ENCODE assay signal across 1 cellular context in the genomic region with DNA sequence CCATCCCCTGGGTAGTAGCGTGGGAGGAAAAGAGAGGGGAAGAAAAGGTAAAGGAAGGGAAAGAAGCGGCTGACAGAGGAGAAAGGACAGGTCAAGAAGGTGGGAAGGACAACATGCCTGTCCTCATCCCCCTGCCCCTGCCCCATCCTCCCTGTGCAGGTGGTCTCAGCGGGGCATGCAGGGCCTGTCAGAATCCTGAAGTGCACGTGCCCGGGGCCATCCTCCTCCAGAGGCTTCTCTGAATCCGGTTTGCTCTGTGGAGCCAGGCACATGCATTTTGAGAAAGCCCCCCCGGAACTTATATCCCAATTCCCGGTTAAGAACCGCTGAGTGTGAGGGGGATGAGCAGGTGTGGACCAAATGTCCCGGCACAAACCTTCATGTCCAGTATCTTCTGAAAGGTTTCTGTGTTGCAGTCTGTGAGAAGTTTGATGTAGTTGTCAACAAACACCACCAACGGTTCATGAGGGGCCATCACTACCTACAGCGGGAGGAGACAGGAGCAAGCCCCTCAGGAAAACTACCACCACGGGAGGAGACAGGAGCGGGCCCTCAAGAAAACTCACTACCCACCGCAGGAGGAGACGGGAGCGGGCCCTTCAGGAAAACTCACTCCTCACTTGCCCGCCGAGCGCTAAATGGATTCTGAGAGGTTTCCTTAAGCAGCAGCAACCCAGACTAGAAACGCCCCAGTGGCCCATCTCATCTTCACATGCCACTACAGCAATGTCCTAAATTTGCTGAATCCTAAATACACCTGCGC.
TF ChIP-seq lines count a peak whose summit lies in the region.

No MANE protein-coding gene starts in this region.

TF ChIP-seq in GM23338, 12 proteins besides CTCF, POLR2A, EP300 and RAD21 (continued from another document):
- TF ChIP-seq, protein P1, sequence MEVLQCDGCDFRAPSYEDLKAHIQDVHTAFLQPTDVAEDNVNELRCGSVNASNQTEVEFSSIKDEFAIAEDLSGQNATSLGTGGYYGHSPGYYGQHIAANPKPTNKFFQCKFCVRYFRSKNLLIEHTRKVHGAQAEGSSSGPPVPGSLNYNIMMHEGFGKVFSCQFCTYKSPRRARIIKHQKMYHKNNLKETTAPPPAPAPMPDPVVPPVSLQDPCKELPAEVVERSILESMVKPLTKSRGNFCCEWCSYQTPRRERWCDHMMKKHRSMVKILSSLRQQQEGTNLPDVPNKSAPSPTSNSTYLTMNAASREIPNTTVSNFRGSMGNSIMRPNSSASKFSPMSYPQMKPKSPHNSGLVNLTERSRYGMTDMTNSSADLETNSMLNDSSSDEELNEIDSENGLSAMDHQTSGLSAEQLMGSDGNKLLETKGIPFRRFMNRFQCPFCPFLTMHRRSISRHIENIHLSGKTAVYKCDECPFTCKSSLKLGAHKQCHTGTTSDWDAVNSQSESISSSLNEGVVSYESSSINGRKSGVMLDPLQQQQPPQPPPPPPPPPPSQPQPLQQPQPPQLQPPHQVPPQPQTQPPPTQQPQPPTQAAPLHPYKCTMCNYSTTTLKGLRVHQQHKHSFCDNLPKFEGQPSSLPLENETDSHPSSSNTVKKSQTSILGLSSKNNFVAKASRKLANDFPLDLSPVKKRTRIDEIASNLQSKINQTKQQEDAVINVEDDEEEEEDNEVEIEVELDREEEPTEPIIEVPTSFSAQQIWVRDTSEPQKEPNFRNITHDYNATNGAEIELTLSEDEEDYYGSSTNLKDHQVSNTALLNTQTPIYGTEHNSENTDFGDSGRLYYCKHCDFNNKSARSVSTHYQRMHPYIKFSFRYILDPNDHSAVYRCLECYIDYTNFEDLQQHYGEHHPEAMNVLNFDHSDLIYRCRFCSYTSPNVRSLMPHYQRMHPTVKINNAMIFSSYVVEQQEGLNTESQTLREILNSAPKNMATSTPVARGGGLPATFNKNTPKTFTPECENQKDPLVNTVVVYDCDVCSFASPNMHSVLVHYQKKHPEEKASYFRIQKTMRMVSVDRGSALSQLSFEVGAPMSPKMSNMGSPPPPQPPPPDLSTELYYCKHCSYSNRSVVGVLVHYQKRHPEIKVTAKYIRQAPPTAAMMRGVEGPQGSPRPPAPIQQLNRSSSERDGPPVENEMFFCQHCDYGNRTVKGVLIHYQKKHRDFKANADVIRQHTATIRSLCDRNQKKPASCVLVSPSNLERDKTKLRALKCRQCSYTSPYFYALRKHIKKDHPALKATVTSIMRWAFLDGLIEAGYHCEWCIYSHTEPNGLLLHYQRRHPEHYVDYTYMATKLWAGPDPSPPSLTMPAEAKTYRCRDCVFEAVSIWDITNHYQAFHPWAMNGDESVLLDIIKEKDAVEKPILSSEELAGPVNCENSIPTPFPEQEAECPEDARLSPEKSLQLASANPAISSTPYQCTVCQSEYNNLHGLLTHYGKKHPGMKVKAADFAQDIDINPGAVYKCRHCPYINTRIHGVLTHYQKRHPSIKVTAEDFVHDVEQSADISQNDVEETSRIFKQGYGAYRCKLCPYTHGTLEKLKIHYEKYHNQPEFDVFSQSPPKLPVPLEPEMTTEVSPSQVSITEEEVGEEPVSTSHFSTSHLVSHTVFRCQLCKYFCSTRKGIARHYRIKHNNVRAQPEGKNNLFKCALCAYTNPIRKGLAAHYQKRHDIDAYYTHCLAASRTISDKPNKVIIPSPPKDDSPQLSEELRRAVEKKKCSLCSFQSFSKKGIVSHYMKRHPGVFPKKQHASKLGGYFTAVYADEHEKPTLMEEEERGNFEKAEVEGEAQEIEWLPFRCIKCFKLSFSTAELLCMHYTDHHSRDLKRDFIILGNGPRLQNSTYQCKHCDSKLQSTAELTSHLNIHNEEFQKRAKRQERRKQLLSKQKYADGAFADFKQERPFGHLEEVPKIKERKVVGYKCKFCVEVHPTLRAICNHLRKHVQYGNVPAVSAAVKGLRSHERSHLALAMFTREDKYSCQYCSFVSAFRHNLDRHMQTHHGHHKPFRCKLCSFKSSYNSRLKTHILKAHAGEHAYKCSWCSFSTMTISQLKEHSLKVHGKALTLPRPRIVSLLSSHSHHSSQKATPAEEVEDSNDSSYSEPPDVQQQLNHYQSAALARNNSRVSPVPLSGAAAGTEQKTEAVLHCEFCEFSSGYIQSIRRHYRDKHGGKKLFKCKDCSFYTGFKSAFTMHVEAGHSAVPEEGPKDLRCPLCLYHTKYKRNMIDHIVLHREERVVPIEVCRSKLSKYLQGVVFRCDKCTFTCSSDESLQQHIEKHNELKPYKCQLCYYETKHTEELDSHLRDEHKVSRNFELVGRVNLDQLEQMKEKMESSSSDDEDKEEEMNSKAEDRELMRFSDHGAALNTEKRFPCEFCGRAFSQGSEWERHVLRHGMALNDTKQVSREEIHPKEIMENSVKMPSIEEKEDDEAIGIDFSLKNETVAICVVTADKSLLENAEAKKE (CRISPR knock-in tag; IDR thresholded peaks at IDR 0.05): no peak
- no peak for TF ChIP-seq POLR2AphosphoS5 (IDR thresholded peaks at IDR 0.05; ENCODE audit: low read depth)
- TF ChIP-seq ZNF114 (CRISPR knock-in tag; IDR thresholded peaks at IDR 0.05): no peak
- TF ChIP-seq EZH2phosphoT487 (IDR thresholded peaks at IDR 0.05; ENCODE audit: unreplicated experiment): no peak
